17 cellular contexts compared by ENCODE assay signal in genomic region chr9:110797611-110798010, GRCh38.
DNase-seq lines count a peak whose midpoint lies in the region; FAIRE-seq and TF ChIP-seq lines count a peak whose summit lies in the region.
"Had no signal": no experiment of that assay in that cellular context is flagged by ENCODE, and none has a peak within 500 bp of the region (broad histone marks: within the 10 kb centered on the region; RNA-seq: fewer than 3 reads in every experiment).

No MANE protein-coding gene starts in this region.

- H3K4me1 ChIP-seq in astrocyte (ENCODE audit: insufficient read depth, low read length): peaks cover 3% of the 10 kb centered on the region
- no peaks in the 10 kb centered on the region for H3K4me1 ChIP-seq in Karpas-422 (ENCODE audit: low read length)

- no peak overlapping the region for H3K4me3 Mint-ChIP-seq in astrocyte (ENCODE audit: unreplicated experiment)
- H3K4me3 Mint-ChIP-seq: nephron progenitor cell; stimulated activated naive CD8-positive, alpha-beta T cell treated with anti-CD3 and anti-CD28 coated beads, Interleukin-15, amount 100 ng/mL, for 72 hours had no signal

- CTCF ChIA-PET in AG04449 (lab: Yijun Ruan, JAX): no interaction called here

- H3K9me3 ChIP-seq in astrocyte (ENCODE audit: insufficient read depth, low read depth, low read length) (no peaks in the 10 kb centered on the region), Karpas-422 (ENCODE audit: low read length) (no peaks in the 10 kb centered on the region)

- H3K79me2 ChIP-seq in astrocyte (ENCODE audit: insufficient read depth, low read length) (no peaks in the 10 kb centered on the region), Karpas-422 (ENCODE audit: low read length) (no peaks in the 10 kb centered on the region)

- peak; percentile 83 for FAIRE-seq in astrocyte (lab: Jason Lieb, UNC)

- DNase-seq in AG04449 (ENCODE audit: low read depth, low spot score) (peak; percentile 69), HT1080 (ENCODE audit: low read depth) (peak; percentile 30), astrocyte (ENCODE audit: low read depth) (peak; percentile 79), fibroblast of villous mesenchyme (ENCODE audit: low read depth) (peak; percentile 39), inferior parietal cortex (ENCODE audit: extremely low spot score) (no peak), Karpas-422 (no peak), foreskin melanocyte (no peak)
- DNase-seq in activated effector memory CD4-positive, alpha-beta T cell treated with Interleukin-2 at 50 U/mL for 16 hours: no peak
- DNase-seq: ACHN; activated CD4-positive, alpha-beta T cell treated with anti-CD3 and anti-CD28 coated beads for 4 hours; activated gamma-delta T cell; cortex of kidney; hippocampal formation; NCI-H2107; NCI-H526; nephron progenitor cell; stimulated activated naive CD8-positive, alpha-beta T cell treated with anti-CD3 and anti-CD28 coated beads, Interleukin-15, amount 100 ng/mL, for 72 hours had no signal

- H3K9ac ChIP-seq in astrocyte (ENCODE audit: low read length) (no peak overlapping the region), Karpas-422 (ENCODE audit: low read length) (no peak overlapping the region)

- no peak overlapping the region for H3K27ac Mint-ChIP-seq in astrocyte (ENCODE audit: unreplicated experiment)
- H3K27ac Mint-ChIP-seq: nephron progenitor cell; stimulated activated naive CD8-positive, alpha-beta T cell treated with anti-CD3 and anti-CD28 coated beads, Interleukin-15, amount 100 ng/mL, for 72 hours had no signal

- no peaks in the 10 kb centered on the region for H3K27me3 Mint-ChIP-seq in astrocyte (ENCODE audit: low read depth, unreplicated experiment)
- H3K27me3 Mint-ChIP-seq: stimulated activated naive CD8-positive, alpha-beta T cell treated with anti-CD3 and anti-CD28 coated beads, Interleukin-15, amount 100 ng/mL, for 72 hours had no signal

- POLR2A ChIA-PET in AG04449 (lab: Yijun Ruan, JAX): no interaction called here

- no peaks in the 10 kb centered on the region for H3K27me3 ChIP-seq in astrocyte (ENCODE audit: insufficient read depth, low read length)
- H3K27me3 ChIP-seq in Karpas-422 (ENCODE audit: low read length): no peaks in the 10 kb centered on the region

- H3K36me3 Mint-ChIP-seq in astrocyte (ENCODE audit: low read depth, unreplicated experiment): no peaks in the 10 kb centered on the region

- no peaks in the 10 kb centered on the region for H3K9me3 Mint-ChIP-seq in astrocyte (ENCODE audit: unreplicated experiment)
- H3K9me3 Mint-ChIP-seq: stimulated activated naive CD8-positive, alpha-beta T cell treated with anti-CD3 and anti-CD28 coated beads, Interleukin-15, amount 100 ng/mL, for 72 hours had no signal

- H3K9me2 ChIP-seq in Karpas-422 (replicated peaks; ENCODE audit: insufficient read depth, low read length): no peaks in the 10 kb centered on the region

- TF ChIP-seq CTCF in AG04449 (IDR thresholded peaks at IDR 0.05; ENCODE audit: insufficient read depth, low read length, missing control alignments): no peak
- no peak for TF ChIP-seq CTCF in astrocyte (IDR thresholded peaks at IDR 0.05; ENCODE audit: insufficient read depth, low read depth, low read length)
- TF ChIP-seq CTCF in fibroblast of villous mesenchyme (IDR thresholded peaks at IDR 0.05; ENCODE audit: insufficient read depth, low read depth, low read length): no peak

- H3K27ac ChIP-seq in astrocyte (ENCODE audit: low read depth, low read length) (peak overlapping the region; percentile 57), Karpas-422 (ENCODE audit: low read length) (no peak overlapping the region)

- H2AFZ ChIP-seq in astrocyte (ENCODE audit: low read depth, low read length): no peak overlapping the region
- no peak overlapping the region for H2AFZ ChIP-seq in Karpas-422 (ENCODE audit: low read length)

- H3K4me3 ChIP-seq in AG04449 (ENCODE audit: low read depth, low read length): no peak overlapping the region
- no peak overlapping the region for H3K4me3 ChIP-seq in astrocyte (ENCODE audit: insufficient read depth, low read depth, low read length)
- H3K4me3 ChIP-seq in fibroblast of villous mesenchyme (ENCODE audit: low read depth, low read length): no peak overlapping the region
- H3K4me3 ChIP-seq in Karpas-422 (ENCODE audit: low read length): no peak overlapping the region

- H3K4me2 ChIP-seq in astrocyte (ENCODE audit: low read length) (peak overlapping the region; percentile 41), Karpas-422 (ENCODE audit: low read depth, low read length, poor library complexity, severe bottlenecking) (no peak overlapping the region)

- H3K4me1 Mint-ChIP-seq in astrocyte (ENCODE audit: low read depth, unreplicated experiment): peaks cover 2% of the 10 kb centered on the region
- H3K4me1 Mint-ChIP-seq: nephron progenitor cell; stimulated activated naive CD8-positive, alpha-beta T cell treated with anti-CD3 and anti-CD28 coated beads, Interleukin-15, amount 100 ng/mL, for 72 hours had no signal

- H3K36me3 ChIP-seq in astrocyte (ENCODE audit: insufficient read depth, low read length) (no peaks in the 10 kb centered on the region), Karpas-422 (ENCODE audit: insufficient read depth, low read length) (no peaks in the 10 kb centered on the region)

- H4K20me1 ChIP-seq in astrocyte (ENCODE audit: insufficient read depth, low read length) (no peaks in the 10 kb centered on the region), Karpas-422 (ENCODE audit: insufficient read depth, low read depth, low read length) (no peaks in the 10 kb centered on the region)

Comparison
In these comparisons a context has a peak if more than half of its experiments do, and no peak if none do; other contexts are left out.
1. DNase-seq: peak in AG04449 (single experiment), HT1080 (single experiment), astrocyte (single experiment) and fibroblast of villous mesenchyme (single experiment); none in activated effector memory CD4-positive, alpha-beta T cell treated with Interleukin-2 at 50 U/mL for 16 hours (single experiment), inferior parietal cortex (single experiment), Karpas-422 (single experiment) and foreskin melanocyte (single experiment).